Comparison of ENCODE assay signal across 8 cellular contexts in the genomic region with DNA sequence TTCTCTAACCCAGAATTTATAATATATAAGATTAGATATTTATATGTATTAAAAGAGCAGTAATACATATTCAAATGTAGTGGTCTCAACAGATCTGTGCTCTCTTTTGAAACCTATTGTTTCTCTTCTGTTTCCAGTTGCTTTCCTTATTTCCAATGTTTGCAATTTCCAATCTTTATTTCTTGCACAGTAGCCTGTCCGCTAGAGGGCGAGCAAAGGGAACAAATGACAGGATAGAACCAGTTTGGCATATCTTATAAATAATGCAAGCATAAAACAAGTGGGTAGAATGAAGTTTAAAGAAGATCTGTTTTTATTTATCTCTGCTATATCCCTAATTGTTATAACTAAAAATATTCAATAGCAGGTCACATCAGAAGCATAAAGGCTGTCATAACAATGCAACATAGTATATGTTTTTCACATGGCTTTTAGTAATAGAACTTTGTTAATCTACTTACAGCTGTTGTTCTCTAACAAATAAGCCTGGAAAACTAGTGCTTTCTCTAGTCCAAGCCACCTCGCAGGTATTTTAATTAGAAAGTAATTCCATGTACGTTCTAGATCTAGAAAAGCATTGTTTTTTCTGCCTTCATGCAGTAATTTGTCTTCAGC. TPM values are rescaled to one million over a fixed set of nuclear protein-coding genes. Genes with fewer than 3 reads are reported as not detected.
DNase-seq lines count a peak whose midpoint lies in the region; ATAC-seq and TF ChIP-seq lines count a peak whose summit lies in the region.

No MANE protein-coding gene starts in this region.

- H3K27me3 ChIP-seq in BE2C, result no peaks in the 10 kb centered on the region
- no peaks in the 10 kb centered on the region for H3K27me3 ChIP-seq in HAP-1 (ENCODE audit: low read depth)
- H3K27me3 ChIP-seq in tibial nerve, result no peaks in the 10 kb centered on the region

- in situ Hi-C loops in HAP-1 (cut with MboI; ENCODE audit: low sequenced_read_pairs), result no loop called here

- peaks cover 30% of the 10 kb centered on the region for H3K27me3 Mint-ChIP-seq in activated CD8-positive, alpha-beta memory T cell treated with anti-CD3 and anti-CD28 coated beads, Interleukin-2, amount 10 ng/mL, durations not matched to agents 7 days and 5 days
- H3K27me3 Mint-ChIP-seq in neural crest cell (ENCODE audit: low read depth), result peaks cover 33% of the 10 kb centered on the region

- WGBS in tibial nerve, 2 donors, result 4 to 7% methylated on average over 4 of the region's 4 CpGs

- no peak overlapping the region for H3K4me3 ChIP-seq in BE2C (ENCODE audit: low read depth, low read length)
- no peak overlapping the region for H3K4me3 ChIP-seq in HAP-1
- H3K4me3 ChIP-seq in tibial nerve, result no peak overlapping the region

- CTCF ChIA-PET in activated CD8-positive, alpha-beta memory T cell treated with anti-CD3 and anti-CD28 coated beads, Interleukin-2, amount 10 ng/mL, durations not matched to agents 7 days and 5 days (lab: Charles Lee), result interaction anchor here (0.7 to 1.0 kb wide), 2 partner anchors 10 to 15 kb away, joined by 3 read pairs; no protein-coding TSS in a partner anchor

- no peak overlapping the region for H3K4me3 Mint-ChIP-seq in activated CD8-positive, alpha-beta memory T cell treated with anti-CD3 and anti-CD28 coated beads, Interleukin-2, amount 10 ng/mL, durations not matched to agents 7 days and 5 days
- H3K4me3 Mint-ChIP-seq in neural crest cell, result no peak overlapping the region

- TF ChIP-seq CTCF in BE2C (IDR thresholded peaks at IDR 0.05; ENCODE audit: low read depth, low read length) (peak; percentile 72), neural crest cell (conservative IDR thresholded peaks at IDR 0.05) (peak; percentile 94), tibial nerve (IDR thresholded peaks at IDR 0.05) (peak; percentile 62 to 85 (median 70))

- no peaks in the 10 kb centered on the region for H3K9me3 Mint-ChIP-seq in activated CD8-positive, alpha-beta memory T cell treated with anti-CD3 and anti-CD28 coated beads, Interleukin-2, amount 10 ng/mL, durations not matched to agents 7 days and 5 days (ENCODE audit: low read depth)
- no peaks in the 10 kb centered on the region for H3K9me3 Mint-ChIP-seq in neural crest cell

- no peaks in the 10 kb centered on the region for H3K4me1 ChIP-seq in BE2C
- H3K4me1 ChIP-seq in HAP-1, result 0 out of 2 replicates have a peak, but pooled peaks cover 4% of the 10 kb centered on the region
- no peaks in the 10 kb centered on the region for H3K4me1 ChIP-seq in tibial nerve

- DNase-seq in BE2C (peak; percentile 63), HAP-1 (ENCODE audit: low spot score in 2 of 2) (peak; percentile 76 to 83), NCI-H748 treated with DMSO at 0.1 percent for 48 hours (lab: John Stamatoyannopoulos, UW) (peak; percentile 48), neural crest cell (ENCODE audit: low read depth, low spot score) (peak; percentile 68), tibial nerve (ENCODE audit: low spot score in 2 of 2) (peak; percentile 73 to 97)
- DNase-seq in activated CD8-positive, alpha-beta memory T cell treated with anti-CD3 and anti-CD28 coated beads, Interleukin-2, amount 10 ng/mL, durations not matched to agents 7 days and 5 days, result peak; percentile 59

- no peaks in the 10 kb centered on the region for H3K4me1 Mint-ChIP-seq in activated CD8-positive, alpha-beta memory T cell treated with anti-CD3 and anti-CD28 coated beads, Interleukin-2, amount 10 ng/mL, durations not matched to agents 7 days and 5 days
- H3K4me1 Mint-ChIP-seq in neural crest cell, result no peaks in the 10 kb centered on the region

- no peaks in the 10 kb centered on the region for H3K36me3 ChIP-seq in BE2C
- H3K36me3 ChIP-seq in HAP-1 (replicated peaks), result no peaks in the 10 kb centered on the region
- no peaks in the 10 kb centered on the region for H3K36me3 ChIP-seq in tibial nerve

- no peak overlapping the region for H3K27ac Mint-ChIP-seq in activated CD8-positive, alpha-beta memory T cell treated with anti-CD3 and anti-CD28 coated beads, Interleukin-2, amount 10 ng/mL, durations not matched to agents 7 days and 5 days
- no peak overlapping the region for H3K27ac Mint-ChIP-seq in neural crest cell (ENCODE audit: unreplicated experiment)

- no peaks in the 10 kb centered on the region for H3K36me3 Mint-ChIP-seq in activated CD8-positive, alpha-beta memory T cell treated with anti-CD3 and anti-CD28 coated beads, Interleukin-2, amount 10 ng/mL, durations not matched to agents 7 days and 5 days
- no peaks in the 10 kb centered on the region for H3K36me3 Mint-ChIP-seq in neural crest cell (ENCODE audit: low read depth)

- TF ChIP-seq EP300 in tibial nerve (IDR thresholded peaks at IDR 0.05), result peak in 1 of 2 donors; percentile 25

- H3K27ac ChIP-seq in tibial nerve, result no peak overlapping the region

- H3K9me3 ChIP-seq in BE2C (no peaks in the 10 kb centered on the region), HAP-1 (no peaks in the 10 kb centered on the region), tibial nerve (no peaks in the 10 kb centered on the region)

- ATAC-seq in activated CD8-positive, alpha-beta memory T cell treated with anti-CD3 and anti-CD28 coated beads, Interleukin-2, amount 10 ng/mL, durations not matched to agents 7 days and 5 days, result no peak
- ATAC-seq in esophagus mucosa (peak; percentile 52), GM18858 (IDR thresholded peaks at IDR 0.05; ENCODE audit: unreplicated experiment) (no peak)

- TF ChIP-seq POLR2A in tibial nerve (IDR thresholded peaks at IDR 0.05), result no peak

RNA-seq across cellular contexts. Expression of gene TCAIM, which starts 15.1 kb away (rescaled TPM):
- 6.7 TPM for polyA plus RNA-seq in BE2C (2012; ENCODE audit: insufficient read depth, insufficient read length, low read depth)
- total RNA-seq in activated CD8-positive, alpha-beta memory T cell treated with anti-CD3 and anti-CD28 coated beads, Interleukin-2, amount 10 ng/mL, durations not matched to agents 7 days and 5 days, result 10 to 100 TPM; 13.7 to 16.2 TPM
- 20.5 TPM for total RNA-seq in esophagus mucosa
- total RNA-seq in neural crest cell, result 25.3 and 25.8 TPM in 2 replicates
- 10 to 100 TPM; 24.1 to 41.3 (median 28.0) TPM for total RNA-seq in tibial nerve
